20 cellular contexts compared by ENCODE assay signal in genomic region chr3:96434616-96435015, GRCh38.
DNase-seq lines count a peak whose midpoint lies in the region; ATAC-seq and TF ChIP-seq lines count a peak whose summit lies in the region.
"Had no signal": no experiment of that assay in that cellular context is flagged by ENCODE, and none has a peak within 500 bp of the region (broad histone marks: within the 10 kb centered on the region; RNA-seq: fewer than 3 reads in every experiment).

No MANE protein-coding gene starts in this region.

- H3K27me3 Mint-ChIP-seq in GM23338 (ENCODE audit: insufficient read depth, low read depth, poor library complexity) = peaks cover 1% of the 10 kb centered on the region
- H3K27me3 Mint-ChIP-seq in activated CD4-positive, alpha-beta T cell treated with anti-CD3 and anti-CD28 coated beads for 36 hours = no peaks in the 10 kb centered on the region
- H3K27me3 Mint-ChIP-seq: CD4-positive, alpha-beta T cell; CD8-positive, alpha-beta memory T cell had no signal

- no peaks in the 10 kb centered on the region for H3K27me3 ChIP-seq in GM23338 (ENCODE audit: insufficient read depth)
- H3K27me3 ChIP-seq: BE2C; BLaER1 treated with 17β-estradiol and CSF1 and Interleukin-3, amounts not matched to agents 10 nM and 100 nM had no signal

- TF ChIP-seq CTCF in GM23338 (conservative IDR thresholded peaks at IDR 0.05; ENCODE audit: low read depth in 2 of 2) = no peak

- no peaks in the 10 kb centered on the region for H3K4me1 Mint-ChIP-seq in GM23338
- H3K4me1 Mint-ChIP-seq in activated CD4-positive, alpha-beta T cell treated with anti-CD3 and anti-CD28 coated beads for 36 hours = no peaks in the 10 kb centered on the region
- H3K4me1 Mint-ChIP-seq: CD14-positive monocyte; CD8-positive, alpha-beta memory T cell had no signal

- H3K4me3 Mint-ChIP-seq in GM23338 = no peak overlapping the region
- no peak overlapping the region for H3K4me3 Mint-ChIP-seq in activated CD4-positive, alpha-beta T cell treated with anti-CD3 and anti-CD28 coated beads for 36 hours
- H3K4me3 Mint-ChIP-seq: CD14-positive monocyte; CD4-positive, alpha-beta T cell; CD8-positive, alpha-beta memory T cell had no signal

- intact Hi-C loops in activated CD4-positive, alpha-beta T cell treated with anti-CD3 and anti-CD28 coated beads for 36 hours (cut with DNase I, micrococcal nuclease) = loop anchor here in 1 of 2 experiments (10.0 kb wide), 1 partner anchor 60 kb away; no protein-coding TSS in a partner anchor

- CTCF ChIA-PET in activated CD4-positive, alpha-beta T cell treated with anti-CD3 and anti-CD28 coated beads for 36 hours (lab: Charles Lee) = no interaction called here

- no peak overlapping the region for H3K4me2 ChIP-seq in GM23338
- H3K4me2 ChIP-seq: A549; BLaER1 treated with 17β-estradiol and CSF1 and Interleukin-3, amounts not matched to agents 10 nM and 100 nM had no signal

- H3K27ac Mint-ChIP-seq in GM23338 = no peak overlapping the region
- H3K27ac Mint-ChIP-seq in activated CD4-positive, alpha-beta T cell treated with anti-CD3 and anti-CD28 coated beads for 36 hours = no peak overlapping the region
- H3K27ac Mint-ChIP-seq: CD14-positive monocyte; CD4-positive, alpha-beta T cell; CD8-positive, alpha-beta memory T cell had no signal

- H3K79me2 ChIP-seq in GM23338 (replicated peaks; ENCODE audit: insufficient read depth) = no peaks in the 10 kb centered on the region

- no peaks in the 10 kb centered on the region for H3K36me3 Mint-ChIP-seq in GM23338 (ENCODE audit: low read depth)
- H3K36me3 Mint-ChIP-seq in activated CD4-positive, alpha-beta T cell treated with anti-CD3 and anti-CD28 coated beads for 36 hours (ENCODE audit: low read depth) = no peaks in the 10 kb centered on the region
- H3K36me3 Mint-ChIP-seq: CD14-positive monocyte; CD8-positive, alpha-beta memory T cell had no signal

- no peaks in the 10 kb centered on the region for H3K4me1 ChIP-seq in GM23338 (ENCODE audit: insufficient read depth)
- H3K4me1 ChIP-seq: A549; BE2C; BLaER1 treated with 17β-estradiol and CSF1 and Interleukin-3, amounts not matched to agents 10 nM and 100 nM had no signal

- no peak overlapping the region for H3K27ac ChIP-seq in GM23338 (ENCODE audit: low read depth)
- H3K27ac ChIP-seq: A549; BLaER1 treated with 17β-estradiol and CSF1 and Interleukin-3, amounts not matched to agents 10 nM and 100 nM had no signal

- DNase-seq in M059J (ENCODE audit: low read depth) = peak; percentile 10
- DNase-seq in RPMI7951 (ENCODE audit: low read depth) = peak; percentile 24
- DNase-seq in amniotic epithelial cell (ENCODE audit: low read depth) = peak; percentile 91
- no peak for DNase-seq in GM23338 (ENCODE audit: low spot score)
- DNase-seq in activated CD4-positive, alpha-beta T cell treated with anti-CD3 and anti-CD28 coated beads for 36 hours = no peak
- DNase-seq: 8988T; ACHN; AML-193; BE2C; CD4-positive, alpha-beta T cell; CD8-positive, alpha-beta memory T cell; DMS 273 treated with DMSO at 0.1 percent for 48 hours; DMS53; DMS79 treated with DMSO at 0.1 percent for 48 hours; H7; HCEC 1CT had no signal

- no peak overlapping the region for H2AFZ ChIP-seq in GM23338

- ATAC-seq in GM23338 = no peak
- no peak for ATAC-seq in HG03045 (IDR thresholded peaks at IDR 0.05; ENCODE audit: unreplicated experiment)
- no peak for ATAC-seq in activated CD4-positive, alpha-beta T cell treated with anti-CD3 and anti-CD28 coated beads for 36 hours
- ATAC-seq: A549 had no signal

- no peaks in the 10 kb centered on the region for H3K36me3 ChIP-seq in GM23338 (ENCODE audit: insufficient read depth)
- H3K36me3 ChIP-seq: BE2C; BLaER1 treated with 17β-estradiol and CSF1 and Interleukin-3, amounts not matched to agents 10 nM and 100 nM had no signal

- 0 out of 3 replicates have a peak, but pooled peaks cover 4% of the 10 kb centered on the region for H3K9me3 Mint-ChIP-seq in GM23338
- H3K9me3 Mint-ChIP-seq in activated CD4-positive, alpha-beta T cell treated with anti-CD3 and anti-CD28 coated beads for 36 hours (ENCODE audit: low read depth) = peaks cover 3% of the 10 kb centered on the region

- no peak overlapping the region for H3K4me3 ChIP-seq in GM23338
- H3K4me3 ChIP-seq: A549; BLaER1 treated with 17β-estradiol and CSF1 and Interleukin-3, amounts not matched to agents 10 nM and 100 nM had no signal

- H3K9me2 ChIP-seq in GM23338 (ENCODE audit: insufficient read depth) = no peaks in the 10 kb centered on the region; the same call in 1 of the 2 replicates

- H4K20me1 ChIP-seq in GM23338 (replicated peaks; ENCODE audit: insufficient read depth) = no peaks in the 10 kb centered on the region
- H4K20me1 ChIP-seq: BLaER1 treated with 17β-estradiol and CSF1 and Interleukin-3, amounts not matched to agents 10 nM and 100 nM had no signal

- POLR2A ChIA-PET in activated CD4-positive, alpha-beta T cell treated with anti-CD3 and anti-CD28 coated beads for 36 hours (lab: Charles Lee) = no interaction called here

- H3F3A ChIP-seq in GM23338 (replicated peaks; ENCODE audit: low read depth) = no peaks in the 10 kb centered on the region

TF ChIP-seq in GM23338, 12 proteins besides CTCF, POLR2A, EP300 and RAD21 (continues in another document):
- TF ChIP-seq ZNF114 (CRISPR knock-in tag; IDR thresholded peaks at IDR 0.05) = no peak
- TF ChIP-seq, protein P1, sequence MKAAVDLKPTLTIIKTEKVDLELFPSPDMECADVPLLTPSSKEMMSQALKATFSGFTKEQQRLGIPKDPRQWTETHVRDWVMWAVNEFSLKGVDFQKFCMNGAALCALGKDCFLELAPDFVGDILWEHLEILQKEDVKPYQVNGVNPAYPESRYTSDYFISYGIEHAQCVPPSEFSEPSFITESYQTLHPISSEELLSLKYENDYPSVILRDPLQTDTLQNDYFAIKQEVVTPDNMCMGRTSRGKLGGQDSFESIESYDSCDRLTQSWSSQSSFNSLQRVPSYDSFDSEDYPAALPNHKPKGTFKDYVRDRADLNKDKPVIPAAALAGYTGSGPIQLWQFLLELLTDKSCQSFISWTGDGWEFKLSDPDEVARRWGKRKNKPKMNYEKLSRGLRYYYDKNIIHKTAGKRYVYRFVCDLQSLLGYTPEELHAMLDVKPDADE (IDR thresholded peaks at IDR 0.05) = no peak
- TF ChIP-seq, protein P2, sequence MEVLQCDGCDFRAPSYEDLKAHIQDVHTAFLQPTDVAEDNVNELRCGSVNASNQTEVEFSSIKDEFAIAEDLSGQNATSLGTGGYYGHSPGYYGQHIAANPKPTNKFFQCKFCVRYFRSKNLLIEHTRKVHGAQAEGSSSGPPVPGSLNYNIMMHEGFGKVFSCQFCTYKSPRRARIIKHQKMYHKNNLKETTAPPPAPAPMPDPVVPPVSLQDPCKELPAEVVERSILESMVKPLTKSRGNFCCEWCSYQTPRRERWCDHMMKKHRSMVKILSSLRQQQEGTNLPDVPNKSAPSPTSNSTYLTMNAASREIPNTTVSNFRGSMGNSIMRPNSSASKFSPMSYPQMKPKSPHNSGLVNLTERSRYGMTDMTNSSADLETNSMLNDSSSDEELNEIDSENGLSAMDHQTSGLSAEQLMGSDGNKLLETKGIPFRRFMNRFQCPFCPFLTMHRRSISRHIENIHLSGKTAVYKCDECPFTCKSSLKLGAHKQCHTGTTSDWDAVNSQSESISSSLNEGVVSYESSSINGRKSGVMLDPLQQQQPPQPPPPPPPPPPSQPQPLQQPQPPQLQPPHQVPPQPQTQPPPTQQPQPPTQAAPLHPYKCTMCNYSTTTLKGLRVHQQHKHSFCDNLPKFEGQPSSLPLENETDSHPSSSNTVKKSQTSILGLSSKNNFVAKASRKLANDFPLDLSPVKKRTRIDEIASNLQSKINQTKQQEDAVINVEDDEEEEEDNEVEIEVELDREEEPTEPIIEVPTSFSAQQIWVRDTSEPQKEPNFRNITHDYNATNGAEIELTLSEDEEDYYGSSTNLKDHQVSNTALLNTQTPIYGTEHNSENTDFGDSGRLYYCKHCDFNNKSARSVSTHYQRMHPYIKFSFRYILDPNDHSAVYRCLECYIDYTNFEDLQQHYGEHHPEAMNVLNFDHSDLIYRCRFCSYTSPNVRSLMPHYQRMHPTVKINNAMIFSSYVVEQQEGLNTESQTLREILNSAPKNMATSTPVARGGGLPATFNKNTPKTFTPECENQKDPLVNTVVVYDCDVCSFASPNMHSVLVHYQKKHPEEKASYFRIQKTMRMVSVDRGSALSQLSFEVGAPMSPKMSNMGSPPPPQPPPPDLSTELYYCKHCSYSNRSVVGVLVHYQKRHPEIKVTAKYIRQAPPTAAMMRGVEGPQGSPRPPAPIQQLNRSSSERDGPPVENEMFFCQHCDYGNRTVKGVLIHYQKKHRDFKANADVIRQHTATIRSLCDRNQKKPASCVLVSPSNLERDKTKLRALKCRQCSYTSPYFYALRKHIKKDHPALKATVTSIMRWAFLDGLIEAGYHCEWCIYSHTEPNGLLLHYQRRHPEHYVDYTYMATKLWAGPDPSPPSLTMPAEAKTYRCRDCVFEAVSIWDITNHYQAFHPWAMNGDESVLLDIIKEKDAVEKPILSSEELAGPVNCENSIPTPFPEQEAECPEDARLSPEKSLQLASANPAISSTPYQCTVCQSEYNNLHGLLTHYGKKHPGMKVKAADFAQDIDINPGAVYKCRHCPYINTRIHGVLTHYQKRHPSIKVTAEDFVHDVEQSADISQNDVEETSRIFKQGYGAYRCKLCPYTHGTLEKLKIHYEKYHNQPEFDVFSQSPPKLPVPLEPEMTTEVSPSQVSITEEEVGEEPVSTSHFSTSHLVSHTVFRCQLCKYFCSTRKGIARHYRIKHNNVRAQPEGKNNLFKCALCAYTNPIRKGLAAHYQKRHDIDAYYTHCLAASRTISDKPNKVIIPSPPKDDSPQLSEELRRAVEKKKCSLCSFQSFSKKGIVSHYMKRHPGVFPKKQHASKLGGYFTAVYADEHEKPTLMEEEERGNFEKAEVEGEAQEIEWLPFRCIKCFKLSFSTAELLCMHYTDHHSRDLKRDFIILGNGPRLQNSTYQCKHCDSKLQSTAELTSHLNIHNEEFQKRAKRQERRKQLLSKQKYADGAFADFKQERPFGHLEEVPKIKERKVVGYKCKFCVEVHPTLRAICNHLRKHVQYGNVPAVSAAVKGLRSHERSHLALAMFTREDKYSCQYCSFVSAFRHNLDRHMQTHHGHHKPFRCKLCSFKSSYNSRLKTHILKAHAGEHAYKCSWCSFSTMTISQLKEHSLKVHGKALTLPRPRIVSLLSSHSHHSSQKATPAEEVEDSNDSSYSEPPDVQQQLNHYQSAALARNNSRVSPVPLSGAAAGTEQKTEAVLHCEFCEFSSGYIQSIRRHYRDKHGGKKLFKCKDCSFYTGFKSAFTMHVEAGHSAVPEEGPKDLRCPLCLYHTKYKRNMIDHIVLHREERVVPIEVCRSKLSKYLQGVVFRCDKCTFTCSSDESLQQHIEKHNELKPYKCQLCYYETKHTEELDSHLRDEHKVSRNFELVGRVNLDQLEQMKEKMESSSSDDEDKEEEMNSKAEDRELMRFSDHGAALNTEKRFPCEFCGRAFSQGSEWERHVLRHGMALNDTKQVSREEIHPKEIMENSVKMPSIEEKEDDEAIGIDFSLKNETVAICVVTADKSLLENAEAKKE (CRISPR knock-in tag; IDR thresholded peaks at IDR 0.05) = no peak
- no peak for TF ChIP-seq JUNB (IDR thresholded peaks at IDR 0.05; ENCODE audit: unreplicated experiment)
- TF ChIP-seq NANOG (IDR thresholded peaks at IDR 0.05; ENCODE audit: borderline replicate concordance) = no peak
- TF ChIP-seq ZNF331 (CRISPR knock-in tag; IDR thresholded peaks at IDR 0.05; ENCODE audit: low read depth) = no peak
- TF ChIP-seq EZH2phosphoT487 (IDR thresholded peaks at IDR 0.05; ENCODE audit: unreplicated experiment) = no peak

Comparison
In these comparisons a context has a peak if more than half of its experiments do, and no peak if none do; other contexts are left out.
1. DNase-seq: peak in M059J (single experiment), RPMI7951 (single experiment) and amniotic epithelial cell (single experiment); none in GM23338 (single experiment) and activated CD4-positive, alpha-beta T cell treated with anti-CD3 and anti-CD28 coated beads for 36 hours (single experiment).